8 cellular contexts compared by ENCODE assay signal in genomic region chr1:242058582-242058981, GRCh38.
A peak's percentile ranks its signal among the peaks of the same experiment; 100 is the strongest.
ATAC-seq lines count a peak whose summit lies in the region.

No MANE protein-coding gene starts in this region.

- ATAC-seq in GM18498 (IDR thresholded peaks at IDR 0.05; ENCODE audit: unreplicated experiment) = peak; percentile 89
- peak; percentile 87 for ATAC-seq in GM18870 (IDR thresholded peaks at IDR 0.05; ENCODE audit: unreplicated experiment)
- peak; percentile 70 for ATAC-seq in GM19438 (IDR thresholded peaks at IDR 0.05; ENCODE audit: low read depth, unreplicated experiment)
- peak; percentile 73 for ATAC-seq in GM21529 (IDR thresholded peaks at IDR 0.05; ENCODE audit: unreplicated experiment)
- ATAC-seq in HG02678 (IDR thresholded peaks at IDR 0.05; ENCODE audit: unreplicated experiment) = peak; percentile 78
- peak; percentile 89 for ATAC-seq in HG02981 (IDR thresholded peaks at IDR 0.05; ENCODE audit: unreplicated experiment)
- ATAC-seq in HG03175 (IDR thresholded peaks at IDR 0.05; ENCODE audit: unreplicated experiment) = peak; percentile 84
- ATAC-seq in HG03521 (IDR thresholded peaks at IDR 0.05; ENCODE audit: unreplicated experiment) = peak; percentile 72

Comparison
In these comparisons a context has a peak if more than half of its experiments do, and no peak if none do; other contexts are left out.
1. Peak in every context shown above with its lines: ATAC-seq.